In the genomic region with DNA sequence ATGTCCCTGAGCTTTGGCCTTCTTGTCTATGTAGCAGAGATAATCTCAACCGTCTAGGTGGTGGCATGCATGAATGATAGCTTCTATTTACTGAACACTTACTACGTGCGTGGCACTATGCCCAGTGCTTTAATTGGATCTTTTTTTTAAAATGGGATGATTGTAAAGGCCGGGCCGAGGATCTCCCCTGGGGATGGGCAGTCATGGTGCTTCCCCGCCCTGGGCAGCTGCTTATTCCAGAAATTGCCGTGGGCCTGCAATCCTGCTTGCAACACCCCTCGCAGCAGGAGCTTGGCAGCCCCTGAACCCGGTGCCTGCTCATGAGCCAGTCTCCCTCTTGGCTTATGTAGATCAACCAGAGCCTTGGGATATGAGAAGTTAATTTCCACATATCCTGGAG, we compare ENCODE assay signal across 25 cellular contexts.
"Had no signal": no experiment of that assay in that cellular context is flagged by ENCODE, and none has a peak within 500 bp of the region (broad histone marks: within the 10 kb centered on the region; RNA-seq: fewer than 3 reads in every experiment).

No MANE protein-coding gene starts in this region.

- H3K4me2 ChIP-seq: PC-9 had no signal

- H3K27ac Mint-ChIP-seq: activated CD4-positive, alpha-beta memory T cell treated with anti-CD3 and anti-CD28 coated beads, Interleukin-2, amount 10 ng/mL, durations not matched to agents 7 days and 5 days; activated naive CD4-positive, alpha-beta T cell treated with anti-CD3 and anti-CD28 coated beads, Interleukin-2, amount 10 ng/mL, durations not matched to agents 7 days and 5 days; activated naive CD8-positive, alpha-beta T cell treated with anti-CD3 and anti-CD28 coated beads for 36 hours; activated T-helper 17 cell treated with anti-CD3 and anti-CD28 coated beads, Interleukin-2, amount 50 U/mL, for 72 hours; T-cell had no signal

- H3K36me3 Mint-ChIP-seq: activated naive CD4-positive, alpha-beta T cell treated with anti-CD3 and anti-CD28 coated beads, Interleukin-2, amount 10 ng/mL, durations not matched to agents 7 days and 5 days; activated naive CD8-positive, alpha-beta T cell treated with anti-CD3 and anti-CD28 coated beads for 36 hours; T-cell had no signal

- DNase-seq: activated CD4-positive, alpha-beta memory T cell treated with anti-CD3 and anti-CD28 coated beads, Interleukin-2, amount 10 ng/mL, durations not matched to agents 7 days and 5 days; activated CD4-positive, alpha-beta T cell treated with anti-CD3 and anti-CD28 coated beads, Interleukin-2, amount 50 U/mL, for 1 hour; activated CD4-positive, CD25-positive, alpha-beta regulatory T cell; activated gamma-delta T cell treated with Interleukin-2 at 50 U/mL for 16 hours; activated naive CD4-positive, alpha-beta T cell treated with anti-CD3 and anti-CD28 coated beads, Interleukin-2, amount 10 ng/mL, durations not matched to agents 7 days and 5 days; activated naive CD8-positive, alpha-beta T cell treated with anti-CD3 and anti-CD28 coated beads for 36 hours; activated T-cell treated with anti-CD3 and anti-CD28 coated beads for 4 hours; activated T-cell treated with anti-CD3 and anti-CD28 coated beads, Interleukin-2, amount 50 U/mL, for 48 hours; brain microvascular endothelial cell; KG1; NCI-H1105; NCI-H146; NCI-H187 treated with DMSO at 0.1 percent for 48 hours; NCI-H2081 treated with DMSO at 0.1 percent for 48 hours; NCI-H2171; NCI-H2227 treated with DMSO at 0.1 percent for 48 hours; NCI-H510A treated with DMSO at 0.1 percent for 48 hours; NCI-H774; PC-9; T-cell; T-helper 2 cell had no signal

- H3K36me3 ChIP-seq: brain microvascular endothelial cell, cardiac muscle cell had no signal

- H3K27me3 Mint-ChIP-seq: activated CD4-positive, alpha-beta memory T cell treated with anti-CD3 and anti-CD28 coated beads, Interleukin-2, amount 10 ng/mL, durations not matched to agents 7 days and 5 days; activated naive CD8-positive, alpha-beta T cell treated with anti-CD3 and anti-CD28 coated beads for 36 hours; activated T-helper 17 cell treated with anti-CD3 and anti-CD28 coated beads, Interleukin-2, amount 50 U/mL, for 72 hours had no signal

- H3K9me3 Mint-ChIP-seq: activated CD4-positive, alpha-beta memory T cell treated with anti-CD3 and anti-CD28 coated beads, Interleukin-2, amount 10 ng/mL, durations not matched to agents 7 days and 5 days; activated naive CD4-positive, alpha-beta T cell treated with anti-CD3 and anti-CD28 coated beads, Interleukin-2, amount 10 ng/mL, durations not matched to agents 7 days and 5 days; activated naive CD8-positive, alpha-beta T cell treated with anti-CD3 and anti-CD28 coated beads for 36 hours; activated T-helper 17 cell treated with anti-CD3 and anti-CD28 coated beads, Interleukin-2, amount 50 U/mL, for 72 hours; T-cell had no signal

- H3K4me3 ChIP-seq: cardiac muscle cell, PC-9, SK-N-MC had no signal

- H3K4me3 Mint-ChIP-seq: activated CD4-positive, alpha-beta memory T cell treated with anti-CD3 and anti-CD28 coated beads, Interleukin-2, amount 10 ng/mL, durations not matched to agents 7 days and 5 days; activated naive CD4-positive, alpha-beta T cell treated with anti-CD3 and anti-CD28 coated beads, Interleukin-2, amount 10 ng/mL, durations not matched to agents 7 days and 5 days; activated naive CD8-positive, alpha-beta T cell treated with anti-CD3 and anti-CD28 coated beads for 36 hours; activated T-helper 17 cell treated with anti-CD3 and anti-CD28 coated beads, Interleukin-2, amount 50 U/mL, for 72 hours; T-cell had no signal

- H3K4me1 Mint-ChIP-seq: activated CD4-positive, alpha-beta memory T cell treated with anti-CD3 and anti-CD28 coated beads, Interleukin-2, amount 10 ng/mL, durations not matched to agents 7 days and 5 days; activated naive CD4-positive, alpha-beta T cell treated with anti-CD3 and anti-CD28 coated beads, Interleukin-2, amount 10 ng/mL, durations not matched to agents 7 days and 5 days; activated naive CD8-positive, alpha-beta T cell treated with anti-CD3 and anti-CD28 coated beads for 36 hours; activated T-helper 17 cell treated with anti-CD3 and anti-CD28 coated beads, Interleukin-2, amount 50 U/mL, for 72 hours; T-cell had no signal

- H3K27me3 ChIP-seq: brain microvascular endothelial cell, cardiac muscle cell had no signal

- H3K27ac ChIP-seq: brain microvascular endothelial cell, cardiac muscle cell, PC-9, SK-N-MC, VCaP had no signal
